ENCODE assay signal across 13 cellular contexts in genomic region chr5:68740204-68740910, GRCh38.
A peak's percentile ranks its signal among the peaks of the same experiment; 100 is the strongest.
DNase-seq lines count a peak whose midpoint lies in the region; ATAC-seq and TF ChIP-seq lines count a peak whose summit lies in the region.
"Had no signal": no experiment of that assay in that cellular context is flagged by ENCODE, and none has a peak within 500 bp of the region (broad histone marks: within the 10 kb centered on the region; RNA-seq: fewer than 3 reads in every experiment).

No MANE protein-coding gene starts in this region.

- DNase-seq in DMS79 (lab: John Stamatoyannopoulos, UW) = peak; percentile 45
- peak; percentile 56 for DNase-seq in NCI-H2107 (lab: John Stamatoyannopoulos, UW)
- DNase-seq in NCI-H1048 (lab: John Stamatoyannopoulos, UW) = no peak
- DNase-seq in T-helper 17 cell = no peak
- no peak for DNase-seq in left ventricle myocardium superior
- DNase-seq: CD4-positive, CD25-positive, alpha-beta regulatory T cell; cortex of kidney; NCI-H345; nephron progenitor cell had no signal

- H3K36me3 Mint-ChIP-seq in T-helper 17 cell (ENCODE audit: low read depth) = no peaks in the 10 kb centered on the region
- H3K36me3 Mint-ChIP-seq: CD4-positive, CD25-positive, alpha-beta regulatory T cell had no signal

- H3K4me1 Mint-ChIP-seq in T-helper 17 cell = peaks cover 3% of the 10 kb centered on the region
- H3K4me1 Mint-ChIP-seq: GM23338 had no signal

- H3K4me3 Mint-ChIP-seq in T-helper 17 cell = no peak overlapping the region
- H3K4me3 Mint-ChIP-seq: GM23338, nephron progenitor cell had no signal

- H3K27ac ChIP-seq in gastroesophageal sphincter = no peak overlapping the region

- TF ChIP-seq EP300 in gastroesophageal sphincter (IDR thresholded peaks at IDR 0.05) = no peak

- peak; percentile 48 for ATAC-seq in GM19328 (IDR thresholded peaks at IDR 0.05; ENCODE audit: unreplicated experiment)
- ATAC-seq in HG02938 (IDR thresholded peaks at IDR 0.05; ENCODE audit: unreplicated experiment) = peak; percentile 49
- no peak for ATAC-seq in T-helper 17 cell
- ATAC-seq in gastroesophageal sphincter = no peak
- no peak for ATAC-seq in left ventricle myocardium superior
- ATAC-seq: GM23338 had no signal

- no peaks in the 10 kb centered on the region for H3K27me3 ChIP-seq in gastroesophageal sphincter

- H3K9me3 ChIP-seq in T-helper 17 cell (ENCODE audit: control insufficient read depth, low read length, poor library complexity, severe bottlenecking) (no peaks in the 10 kb centered on the region), gastroesophageal sphincter (no peaks in the 10 kb centered on the region)

- no peaks in the 10 kb centered on the region for H3K36me3 ChIP-seq in gastroesophageal sphincter

- no peak overlapping the region for H3K4me3 ChIP-seq in gastroesophageal sphincter
- H3K4me3 ChIP-seq: GM23338 had no signal

- TF ChIP-seq CTCF in gastroesophageal sphincter (IDR thresholded peaks at IDR 0.05) = no peak

- H3K27me3 Mint-ChIP-seq in T-helper 17 cell = peaks cover 16% of the 10 kb centered on the region
- H3K27me3 Mint-ChIP-seq: CD4-positive, CD25-positive, alpha-beta regulatory T cell had no signal

- no peaks in the 10 kb centered on the region for H3K4me1 ChIP-seq in gastroesophageal sphincter

- H3K27ac Mint-ChIP-seq in T-helper 17 cell = no peak overlapping the region
- H3K27ac Mint-ChIP-seq: CD4-positive, CD25-positive, alpha-beta regulatory T cell; GM23338; nephron progenitor cell had no signal

- TF ChIP-seq POLR2A in gastroesophageal sphincter (IDR thresholded peaks at IDR 0.05) = no peak

- WGBS in gastroesophageal sphincter (ENCODE audit: low coverage in 1 of 2), 2 donors = 75 to 76% methylated on average over 3 to 6 of the region's 6 CpGs

- intact Hi-C loops in left ventricle myocardium superior (cut with micrococcal nuclease) = no loop called here

Comparison
In these comparisons a context has a peak if more than half of its experiments do, and no peak if none do; other contexts are left out.
1. DNase-seq: peak in DMS79 (single experiment) and NCI-H2107 (single experiment); none in NCI-H1048 (single experiment), T-helper 17 cell (0 of 3) and left ventricle myocardium superior (single experiment).
2. ATAC-seq: peak in GM19328 (single experiment) and HG02938 (single experiment); none in T-helper 17 cell (single experiment), gastroesophageal sphincter (single experiment) and left ventricle myocardium superior (single experiment).